In the genomic region with DNA sequence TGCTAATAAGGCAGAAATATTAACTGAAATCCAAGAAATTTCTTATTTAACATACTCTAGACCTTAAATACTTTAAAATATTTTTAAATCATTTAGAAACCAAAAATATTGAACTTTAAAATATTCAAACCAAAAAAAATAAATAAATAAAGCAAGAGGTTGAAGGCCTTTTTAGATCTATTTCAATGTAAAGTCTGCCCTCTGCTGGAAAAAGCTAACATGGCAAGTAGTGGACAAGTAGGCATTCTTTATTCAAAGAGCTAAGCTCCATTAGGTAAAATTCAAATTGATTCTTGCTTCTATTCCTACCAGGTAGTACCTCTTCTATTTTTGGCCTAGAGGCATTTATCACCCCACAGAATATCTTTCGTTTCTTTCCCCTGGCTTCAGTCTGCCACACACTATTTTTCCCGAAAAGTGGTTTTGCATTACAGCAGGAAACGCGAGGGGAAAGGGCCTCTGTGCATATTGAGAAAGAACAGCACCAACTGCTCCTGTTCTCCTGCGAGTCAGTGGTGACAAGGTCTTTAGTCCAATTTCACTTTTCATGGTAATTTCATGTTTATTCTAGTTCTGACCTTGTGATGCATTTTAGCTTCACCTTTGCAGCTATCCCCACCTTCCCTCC, we compare ENCODE assay signal across 8 cellular contexts. TPM values are rescaled to one million over a fixed set of nuclear protein-coding genes. Genes with fewer than 3 reads are reported as not detected.
DNase-seq lines count a peak whose midpoint lies in the region; ATAC-seq and TF ChIP-seq lines count a peak whose summit lies in the region.

No MANE protein-coding gene starts in this region.

- no peaks in the 10 kb centered on the region for H3K27me3 ChIP-seq in CD8-positive, alpha-beta T cell (ENCODE audit: insufficient read depth, low read length)

- no peak overlapping the region for H3K27ac Mint-ChIP-seq in CD8-positive, alpha-beta T cell
- no peak overlapping the region for H3K27ac Mint-ChIP-seq in stimulated activated memory B cell treated with anti-CD40 and anti-IgM and Interleukin-4, amounts not matched to agents 10 μg/mL and 1 μg/mL and 100 μg/mL, for 72 hours

- peak in 5 of 7 experiments; percentile 20 to 63 (median 36) for DNase-seq in CD8-positive, alpha-beta T cell
- DNase-seq in NCI-H748 (lab: John Stamatoyannopoulos, UW; ENCODE audit: unreplicated experiment) (peak; percentile 78), germinal center (ENCODE audit: low spot score) (peak; percentile 25), putamen (ENCODE audit: low spot score) (peak; percentile 80)
- peak; percentile 42 for DNase-seq in activated T-cell treated with anti-CD3 and anti-CD28 coated beads, Interleukin-2, amount 50 U/mL, for 4 hours

- ATAC-seq in CD8-positive, alpha-beta T cell: peak; percentile 74
- ATAC-seq in GM18861 (IDR thresholded peaks at IDR 0.05; ENCODE audit: unreplicated experiment) (peak; percentile 46), HG03439 (IDR thresholded peaks at IDR 0.05; ENCODE audit: unreplicated experiment) (peak; percentile 71)
- no peak for ATAC-seq in activated T-cell treated with anti-CD3 and anti-CD28 coated beads, Interleukin-2, amount 50 U/mL, for 4 hours
- ATAC-seq in stimulated activated memory B cell treated with anti-CD40 and anti-IgM and Interleukin-4, amounts not matched to agents 10 μg/mL and 1 μg/mL and 100 μg/mL, for 72 hours: no peak

- CTCF ChIA-PET in CD8-positive, alpha-beta T cell (lab: Charles Lee): interaction anchor here (0.5 to 5.8 kb wide), 24 partner anchors 10 to 884 kb away, joined by 3 to 51 read pairs (median 4); a partner anchor contains a TSS

- H3K27me3 Mint-ChIP-seq in CD8-positive, alpha-beta T cell (ENCODE audit: low read depth): no peaks in the 10 kb centered on the region
- H3K27me3 Mint-ChIP-seq in activated T-cell treated with anti-CD3 and anti-CD28 coated beads, Interleukin-2, amount 50 U/mL, for 4 hours (ENCODE audit: low read depth): no peaks in the 10 kb centered on the region
- no peaks in the 10 kb centered on the region for H3K27me3 Mint-ChIP-seq in stimulated activated memory B cell treated with anti-CD40 and anti-IgM and Interleukin-4, amounts not matched to agents 10 μg/mL and 1 μg/mL and 100 μg/mL, for 72 hours

- POLR2A ChIA-PET in CD8-positive, alpha-beta T cell (lab: Charles Lee): interaction anchor here (0.9 to 1.1 kb wide), 2 partner anchors 19 to 21 kb away, joined by 3 read pairs; no protein-coding TSS in a partner anchor

- peaks cover 11% of the 10 kb centered on the region for H3K36me3 Mint-ChIP-seq in CD8-positive, alpha-beta T cell
- H3K36me3 Mint-ChIP-seq in activated T-cell treated with anti-CD3 and anti-CD28 coated beads, Interleukin-2, amount 50 U/mL, for 4 hours (ENCODE audit: insufficient read depth): peaks cover 4% of the 10 kb centered on the region
- H3K36me3 Mint-ChIP-seq in stimulated activated memory B cell treated with anti-CD40 and anti-IgM and Interleukin-4, amounts not matched to agents 10 μg/mL and 1 μg/mL and 100 μg/mL, for 72 hours: peaks cover 8% of the 10 kb centered on the region

- no peaks in the 10 kb centered on the region for H3K9me3 Mint-ChIP-seq in CD8-positive, alpha-beta T cell
- H3K9me3 Mint-ChIP-seq in activated T-cell treated with anti-CD3 and anti-CD28 coated beads, Interleukin-2, amount 50 U/mL, for 4 hours: no peaks in the 10 kb centered on the region
- no peaks in the 10 kb centered on the region for H3K9me3 Mint-ChIP-seq in stimulated activated memory B cell treated with anti-CD40 and anti-IgM and Interleukin-4, amounts not matched to agents 10 μg/mL and 1 μg/mL and 100 μg/mL, for 72 hours

- H3K27ac ChIP-seq in CD8-positive, alpha-beta T cell (ENCODE audit: low read depth, low read length): no peak overlapping the region

- H3K36me3 ChIP-seq in CD8-positive, alpha-beta T cell (ENCODE audit: insufficient read depth, low read length): no peaks in the 10 kb centered on the region

- H3K9me3 ChIP-seq in CD8-positive, alpha-beta T cell (ENCODE audit: low read length): no peaks in the 10 kb centered on the region

- TF ChIP-seq CTCF in CD8-positive, alpha-beta T cell (IDR thresholded peaks at IDR 0.05): peak; percentile 95

- no peak overlapping the region for H3K4me3 Mint-ChIP-seq in CD8-positive, alpha-beta T cell
- no peak overlapping the region for H3K4me3 Mint-ChIP-seq in activated T-cell treated with anti-CD3 and anti-CD28 coated beads, Interleukin-2, amount 50 U/mL, for 4 hours
- no peak overlapping the region for H3K4me3 Mint-ChIP-seq in stimulated activated memory B cell treated with anti-CD40 and anti-IgM and Interleukin-4, amounts not matched to agents 10 μg/mL and 1 μg/mL and 100 μg/mL, for 72 hours

- H3K4me3 ChIP-seq in CD8-positive, alpha-beta T cell (ENCODE audit: low read depth, low read length): no peak overlapping the region

- no peaks in the 10 kb centered on the region for H3K4me1 ChIP-seq in CD8-positive, alpha-beta T cell (ENCODE audit: insufficient read depth, low read length)

- peaks cover 2% of the 10 kb centered on the region for H3K4me1 Mint-ChIP-seq in CD8-positive, alpha-beta T cell (ENCODE audit: low read depth)
- H3K4me1 Mint-ChIP-seq in activated T-cell treated with anti-CD3 and anti-CD28 coated beads, Interleukin-2, amount 50 U/mL, for 4 hours (ENCODE audit: low read depth): no peaks in the 10 kb centered on the region
- peaks cover 4% of the 10 kb centered on the region for H3K4me1 Mint-ChIP-seq in stimulated activated memory B cell treated with anti-CD40 and anti-IgM and Interleukin-4, amounts not matched to agents 10 μg/mL and 1 μg/mL and 100 μg/mL, for 72 hours

- intact Hi-C loops in CD8-positive, alpha-beta T cell (cut with DNase I, micrococcal nuclease): loop anchor here (1.0 to 5.0 kb wide), 5 partner anchors 77 to 711 kb away; a partner anchor contains a TSS

RNA-seq across cellular contexts. Expression of a gene that starts 20.4 kb away (rescaled TPM):
- 10 to 100 TPM; 30.8 to 32.5 TPM for total RNA-seq in CD8-positive, alpha-beta T cell
- 10 to 100 TPM; 12.8 to 17.2 (median 12.8) TPM for total RNA-seq in activated T-cell treated with anti-CD3 and anti-CD28 coated beads, Interleukin-2, amount 50 U/mL, for 4 hours

RNA-seq across cellular contexts. Expression of a gene that starts 45.9 kb away (rescaled TPM):
- 1 to 10 TPM; 3.2 to 4.0 TPM for total RNA-seq in CD8-positive, alpha-beta T cell
- total RNA-seq in activated T-cell treated with anti-CD3 and anti-CD28 coated beads, Interleukin-2, amount 50 U/mL, for 4 hours: 10 to 100 TPM; 11.1 to 13.0 (median 11.8) TPM

RNA-seq across cellular contexts. Expression of a gene that starts 54.8 kb away (rescaled TPM):
- total RNA-seq in CD8-positive, alpha-beta T cell: not detected
- total RNA-seq in activated T-cell treated with anti-CD3 and anti-CD28 coated beads, Interleukin-2, amount 50 U/mL, for 4 hours: not detected

Comparison
In these comparisons a context has a peak if more than half of its experiments do, and no peak if none do; other contexts are left out.
1. ATAC-seq: peak in CD8-positive, alpha-beta T cell (single experiment), GM18861 (single experiment) and HG03439 (single experiment); none in activated T-cell treated with anti-CD3 and anti-CD28 coated beads, Interleukin-2, amount 50 U/mL, for 4 hours (0 of 2) and stimulated activated memory B cell treated with anti-CD40 and anti-IgM and Interleukin-4, amounts not matched to agents 10 μg/mL and 1 μg/mL and 100 μg/mL, for 72 hours (single experiment).
2. DNase-seq: peak in every context shown above with its lines; median percentile 80 in putamen; 78 in NCI-H748; 42 in activated T-cell treated with anti-CD3 and anti-CD28 coated beads, Interleukin-2, amount 50 U/mL, for 4 hours; 36 in CD8-positive, alpha-beta T cell; 25 in germinal center.